ENCODE assay signal across 20 cellular contexts in the genomic region with DNA sequence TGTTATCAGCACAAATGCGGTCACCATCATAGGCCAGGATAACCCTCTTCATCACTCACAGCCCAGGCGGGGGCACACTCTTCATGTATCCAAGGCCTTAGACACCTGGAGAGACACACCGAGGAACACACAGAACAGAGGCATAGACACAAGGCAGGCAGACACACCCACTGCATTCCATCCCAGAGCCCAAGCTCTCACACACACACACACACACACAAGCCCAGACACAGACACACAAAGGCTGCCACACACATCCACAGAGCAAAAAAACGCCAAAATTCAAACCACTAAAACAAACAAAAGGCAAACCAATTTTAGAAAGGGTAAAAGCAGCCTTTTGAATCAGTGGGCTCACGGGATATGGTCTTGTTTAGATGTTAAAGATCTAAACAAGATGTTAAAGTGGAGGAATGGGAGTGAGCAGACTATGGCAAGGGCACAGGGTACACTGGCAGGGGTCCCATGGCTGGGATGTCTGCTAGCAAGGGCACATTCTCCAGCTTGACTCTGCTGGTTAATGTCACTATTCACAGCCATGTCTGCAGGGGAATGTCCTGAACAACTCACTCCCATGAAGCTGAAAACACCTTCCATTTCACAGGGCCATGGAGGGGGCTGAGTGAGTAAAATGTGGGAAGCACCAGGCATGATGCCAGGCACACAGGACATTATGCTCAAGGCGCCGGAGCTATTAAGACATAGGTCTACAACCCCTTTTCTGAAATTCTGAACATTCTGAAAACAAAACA. TPM values are rescaled to one million over a fixed set of nuclear protein-coding genes. Genes with fewer than 3 reads are reported as not detected.
A peak's percentile ranks its signal among the peaks of the same experiment; 100 is the strongest.
DNase-seq lines count a peak whose midpoint lies in the region; ATAC-seq and TF ChIP-seq lines count a peak whose summit lies in the region.
"Had no signal": no experiment of that assay in that cellular context is flagged by ENCODE, and none has a peak within 500 bp of the region (broad histone marks: within the 10 kb centered on the region; RNA-seq: fewer than 3 reads in every experiment).

No MANE protein-coding gene starts in this region.

- H3K27ac ChIP-seq in HCT116 (ENCODE audit: low read depth, low read length) (no peak overlapping the region), neuronal stem cell (replicated peaks; ENCODE audit: low read length) (peak overlapping the region; percentile 33), trophoblast cell (ENCODE audit: low read depth, low read length) (no peak overlapping the region)
- H3K27ac ChIP-seq: adrenal gland, Peyer's patch, vagina had no signal

- POLR2A ChIA-PET in HCT116 (lab: Charles Lee) = no interaction called here

- no TSS peak for BruUV-seq in HCT116 (replicated peaks; lab: Mats Ljungman, UMichigan)

- no peak overlapping the region for H2BK15ac ChIP-seq in neuronal stem cell (ENCODE audit: low read length)

- H4K20me1 ChIP-seq in HCT116 (ENCODE audit: insufficient read depth) = no peaks in the 10 kb centered on the region

- H4K91ac ChIP-seq in neuronal stem cell (ENCODE audit: low read depth, low read length, poor library complexity) (peak overlapping the region; percentile 2), trophoblast cell (ENCODE audit: low read depth, low read length) (no peak overlapping the region)

- RAD21 ChIA-PET in HCT116 (lab: Charles Lee; ENCODE audit: low non-redundant PET in 1 of 2, low total read pairs in 2 of 2, uncharacterized antibody in 2 of 2, unreplicated experiment in 2 of 2) = no interaction called here

- H3K14ac ChIP-seq in neuronal stem cell (ENCODE audit: low read length) = no peak overlapping the region
- no peak overlapping the region for H3K14ac ChIP-seq in trophoblast cell (ENCODE audit: low read length)

- intact Hi-C loops in HCT116 (cut with micrococcal nuclease) = no loop called here

- H3K4me2 ChIP-seq in HCT116 (ENCODE audit: low read length) = no peak overlapping the region
- no peak overlapping the region for H3K4me2 ChIP-seq in neuronal stem cell (ENCODE audit: insufficient read depth, low read length, poor library complexity, severe bottlenecking)
- H3K4me2 ChIP-seq in trophoblast cell (ENCODE audit: low read length) = no peak overlapping the region

- H2BK120ac ChIP-seq in neuronal stem cell (ENCODE audit: low read depth, low read length) = no peak overlapping the region
- H2BK120ac ChIP-seq in trophoblast cell (ENCODE audit: insufficient read depth, low read length, poor library complexity) = no peak overlapping the region

- DNase-seq in HCT116 (ENCODE audit: low read depth, low spot score) (no peak), astrocyte of the cerebellum (ENCODE audit: low read depth) (peak; percentile 42), fibroblast of pulmonary artery (ENCODE audit: low read depth) (peak; percentile 25), neuronal stem cell (ENCODE audit: low spot score) (no peak), NCI-H510A treated with DMSO at 0.1 percent for 48 hours (lab: John Stamatoyannopoulos, UW) (no peak), trophoblast cell (no peak)
- DNase-seq: activated CD4-positive, alpha-beta T cell treated with anti-CD3 and anti-CD28 coated beads, Interleukin-2, amount 10 ng/mL, durations not matched to agents 24 days and 14 days; activated T-cell treated with anti-CD3 and anti-CD28 coated beads, Interleukin-2, amount 50 U/mL, for 48 hours; adrenal gland; CD4-positive, CD25-positive, alpha-beta regulatory T cell; effector CD4-positive, alpha-beta T cell; NCI-H187 treated with DMSO at 0.1 percent for 48 hours; NCI-H774; nephron progenitor cell; Peyer's patch; stimulated activated naive CD4-positive, alpha-beta T cell had no signal

- peak overlapping the region; percentile 12 for H2AK5ac ChIP-seq in neuronal stem cell (ENCODE audit: low read depth, low read length)
- H2AK5ac ChIP-seq in trophoblast cell (ENCODE audit: low read length) = no peak overlapping the region

- no peak overlapping the region for H2AFZ ChIP-seq in HCT116 (ENCODE audit: low read depth, low read length, poor library complexity, severe bottlenecking)
- H2AFZ ChIP-seq in neuronal stem cell (ENCODE audit: low read length) = peak overlapping the region; percentile 78
- no peak overlapping the region for H2AFZ ChIP-seq in trophoblast cell (ENCODE audit: insufficient read depth, low read length, poor library complexity)

- H3K4ac ChIP-seq in neuronal stem cell (ENCODE audit: low read length) (peak overlapping the region; percentile 67), trophoblast cell (ENCODE audit: low read depth, low read length) (no peak overlapping the region)

- in situ Hi-C loops in astrocyte of the cerebellum (cut with HindIII; ENCODE audit: low sequenced_read_pairs) = no loop called here

- H3K18ac ChIP-seq in neuronal stem cell (ENCODE audit: low read length) = peak overlapping the region; percentile 93
- H3K18ac ChIP-seq in trophoblast cell (ENCODE audit: low read length) = no peak overlapping the region

- H3K4me1 ChIP-seq in HCT116 (ENCODE audit: control insufficient read depth in 1 of 2, insufficient read depth in 2 of 2, low read length in 2 of 2) (peaks cover 0 to 4% of the 10 kb centered on the region in 2 experiments; a peak in 1 of 4 replicates), neuronal stem cell (ENCODE audit: control insufficient read depth in 2 of 2, insufficient read depth in 1 of 2, low read depth in 1 of 2, low read length in 2 of 2) (peaks cover 38 to 45% of the 10 kb centered on the region in 2 donors), trophoblast cell (ENCODE audit: control insufficient read depth in 1 of 2, insufficient read depth in 2 of 2, low read length in 2 of 2) (peaks cover 0 to 3% of the 10 kb centered on the region in 2 experiments)
- H3K4me1 ChIP-seq: adrenal gland, Peyer's patch, vagina had no signal

- TF ChIP-seq RAD21 in HCT116 (IDR thresholded peaks at IDR 0.05; ENCODE audit: low read depth) = no peak; the same call in 1 of the 2 replicates

- WGBS in neuronal stem cell (ENCODE audit: extremely low coverage in 2 of 2, insufficient read length in 2 of 2, insufficient replicate concordance in 1 of 2), 2 donors = no CpG with 5 or more reads among the region's 7 CpGs
- no CpG with 5 or more reads among the region's 7 CpGs for WGBS in trophoblast cell (ENCODE audit: extremely low coverage, insufficient coverage, insufficient read length)

- H3K23ac ChIP-seq in neuronal stem cell (ENCODE audit: low read depth, low read length, poor library complexity) (no peak overlapping the region), trophoblast cell (ENCODE audit: low read length) (no peak overlapping the region)

- H3K9me2 ChIP-seq in HCT116 (ENCODE audit: insufficient read depth) = no peaks in the 10 kb centered on the region

- ATAC-seq in HCT116 (peak; percentile 38; the same call in 1 of the 2 replicates), HG03045 (IDR thresholded peaks at IDR 0.05; ENCODE audit: unreplicated experiment) (no peak)

- H4K8ac ChIP-seq in neuronal stem cell (ENCODE audit: low read depth, low read length) = no peak overlapping the region
- no peak overlapping the region for H4K8ac ChIP-seq in trophoblast cell (ENCODE audit: low read depth, low read length)

- H3K9ac ChIP-seq in HCT116 (ENCODE audit: low read length) (no peak overlapping the region), neuronal stem cell (ENCODE audit: low read depth, low read length, poor library complexity) (no peak overlapping the region), trophoblast cell (ENCODE audit: low read length) (no peak overlapping the region)

- H2BK5ac ChIP-seq in neuronal stem cell (ENCODE audit: low read length) = peak overlapping the region; percentile 15
- H2BK5ac ChIP-seq in trophoblast cell (ENCODE audit: low read depth, low read length, poor library complexity) = no peak overlapping the region

- H2BK12ac ChIP-seq in neuronal stem cell (ENCODE audit: low read length) (no peak overlapping the region), trophoblast cell (ENCODE audit: low read length) (no peak overlapping the region)

- H3K27me3 ChIP-seq in HCT116 (ENCODE audit: insufficient read depth, low read length) (no peaks in the 10 kb centered on the region), neuronal stem cell (ENCODE audit: control insufficient read depth in 3 of 3, insufficient read depth in 3 of 3, low read depth in 1 of 3, low read length in 3 of 3) (no peaks in the 10 kb centered on the region), trophoblast cell (ENCODE audit: insufficient read depth, low read length) (no peaks in the 10 kb centered on the region)
- H3K27me3 ChIP-seq: adrenal gland, Peyer's patch, vagina had no signal

- no peaks in the 10 kb centered on the region for H3K79me2 ChIP-seq in HCT116 (ENCODE audit: insufficient read depth, low read length)
- no peaks in the 10 kb centered on the region for H3K79me2 ChIP-seq in trophoblast cell (ENCODE audit: control insufficient read depth, insufficient read depth, low read length, poor library complexity)

- H3K79me1 ChIP-seq in neuronal stem cell (ENCODE audit: low read depth, low read length) (no peaks in the 10 kb centered on the region), trophoblast cell (ENCODE audit: low read length) (no peaks in the 10 kb centered on the region)

- no peak overlapping the region for H4K12ac ChIP-seq in trophoblast cell (ENCODE audit: low read depth, low read length)

- H3K9me3 ChIP-seq in HCT116 (ENCODE audit: control insufficient read depth in 1 of 2, insufficient read depth in 1 of 2, low read depth in 1 of 2, low read length in 2 of 2) (no peaks in the 10 kb centered on the region), neuronal stem cell (replicated peaks in 1 of 2; ENCODE audit: control insufficient read depth in 2 of 2, insufficient read depth in 1 of 2, low read depth in 1 of 2, low read length in 2 of 2) (no peaks in the 10 kb centered on the region), trophoblast cell (ENCODE audit: insufficient read depth, low read depth, low read length) (no peaks in the 10 kb centered on the region)
- H3K9me3 ChIP-seq: adrenal gland, Peyer's patch, vagina had no signal

- H3K4me3 ChIP-seq in HCT116 (replicated peaks in 1 of 2; ENCODE audit: low read depth in 1 of 2, low read length in 2 of 2) (no peak overlapping the region), astrocyte of the cerebellum (ENCODE audit: low read depth, low read length) (no peak overlapping the region), fibroblast of pulmonary artery (replicated peaks; ENCODE audit: low read depth, low read length) (no peak overlapping the region), neuronal stem cell (ENCODE audit: low read length in 2 of 2) (no peak overlapping the region), trophoblast cell (ENCODE audit: low read depth, low read length) (no peak overlapping the region)
- H3K4me3 ChIP-seq: adrenal gland, Peyer's patch, vagina had no signal

- TF ChIP-seq CTCF in HCT116 (IDR thresholded peaks at IDR 0.05 in 2 of 3, conservative IDR thresholded peaks at IDR 0.05 in 1 of 3; ENCODE audit: borderline replicate concordance in 1 of 3, insufficient read depth in 1 of 3, low read depth in 2 of 3, low read length in 2 of 3) (no peak), astrocyte of the cerebellum (IDR thresholded peaks at IDR 0.05; ENCODE audit: low read depth, low read length, missing control alignments) (no peak), fibroblast of pulmonary artery (IDR thresholded peaks at IDR 0.05; ENCODE audit: low read length, missing control alignments) (no peak)

- CTCF ChIA-PET in HCT116 (lab: Charles Lee) = no interaction called here

- H3K36me3 ChIP-seq in HCT116 (ENCODE audit: control insufficient read depth in 1 of 2, insufficient read depth in 2 of 2, low read length in 2 of 2) (no peaks in the 10 kb centered on the region), neuronal stem cell (replicated peaks in 1 of 2; ENCODE audit: control insufficient read depth in 2 of 2, insufficient read depth in 2 of 2, low read length in 2 of 2) (no peaks in the 10 kb centered on the region), trophoblast cell (ENCODE audit: control insufficient read depth in 1 of 2, insufficient read depth in 2 of 2, low read length in 2 of 2) (no peaks in the 10 kb centered on the region)
- H3K36me3 ChIP-seq: adrenal gland, Peyer's patch, vagina had no signal

- no peak for TF ChIP-seq POLR2A in HCT116 (IDR thresholded peaks at IDR 0.05; ENCODE audit: borderline replicate concordance, extremely low read depth, insufficient read depth, insufficient read length)

RNA-seq across cellular contexts. Expression of a gene that starts 14.9 kb away (rescaled TPM):
- total RNA-seq in HCT116 (2021; ENCODE audit: unreplicated experiment) = 0.47 TPM
- not detected in 2 replicates for polyA plus RNA-seq in HCT116 (2012)
- polyA plus RNA-seq in neuronal stem cell (2013, experiment 1 of 2) = 1,930 TPM
- polyA plus RNA-seq in neuronal stem cell (2013, experiment 2 of 2) = 1,905 TPM
- polyA plus RNA-seq in trophoblast cell (2013) = 1.1 and 1.2 TPM in 2 replicates
- total RNA-seq: activated CD4-positive, alpha-beta T cell treated with anti-CD3 and anti-CD28 coated beads, Interleukin-2, amount 10 ng/mL, durations not matched to agents 24 days and 14 days; CD4-positive, CD25-positive, alpha-beta regulatory T cell; G401; glomerular endothelial cell; vagina had no signal
- polyA plus RNA-seq: CD4-positive, CD25-positive, alpha-beta regulatory T cell had no signal

RNA-seq across cellular contexts. Expression of a gene that starts 25.9 kb away (rescaled TPM):
- 57.1 TPM for total RNA-seq in HCT116 (2021; ENCODE audit: unreplicated experiment)
- 55.3 and 73.1 TPM in 2 replicates for polyA plus RNA-seq in HCT116 (2012)
- polyA plus RNA-seq in neuronal stem cell (2013, experiment 1 of 2) = 34.0 TPM
- polyA plus RNA-seq in neuronal stem cell (2013, experiment 2 of 2) = 34.5 TPM
- 25.9 and 26.7 TPM in 2 replicates for polyA plus RNA-seq in trophoblast cell (2013)

Comparison
In these comparisons a context has a peak if more than half of its experiments do, and no peak if none do; other contexts are left out.
1. DNase-seq: peak in astrocyte of the cerebellum (single experiment) and fibroblast of pulmonary artery (single experiment); none in HCT116 (single experiment), neuronal stem cell (single experiment), NCI-H510A treated with DMSO at 0.1 percent for 48 hours (single experiment) and trophoblast cell (0 of 2).